4 cellular contexts compared by ENCODE assay signal in the genomic region with DNA sequence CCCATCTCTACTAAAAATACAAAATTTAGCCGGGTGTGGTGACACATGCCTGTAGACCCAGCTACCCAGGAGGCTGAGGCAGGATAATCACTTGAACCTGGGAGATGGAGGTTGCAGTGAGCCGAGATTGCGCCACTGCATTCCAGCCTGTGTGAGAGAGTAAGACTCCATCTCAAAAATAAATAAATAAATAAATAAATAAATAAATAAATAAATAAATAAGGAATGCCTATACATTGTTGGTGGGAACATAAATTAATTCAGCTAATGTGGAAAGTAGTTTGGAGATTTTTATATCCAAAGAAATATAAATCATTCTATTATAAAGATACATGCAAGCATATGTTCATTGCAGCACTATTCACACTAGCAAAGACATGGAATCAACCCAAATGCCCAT. TPM values are rescaled to one million over a fixed set of nuclear protein-coding genes. Genes with fewer than 3 reads are reported as not detected.
"Had no signal": no experiment of that assay in that cellular context is flagged by ENCODE, and none has a peak within 500 bp of the region (broad histone marks: within the 10 kb centered on the region; RNA-seq: fewer than 3 reads in every experiment).

No MANE protein-coding gene starts in this region.

RNA-seq across cellular contexts. Expression of gene CASP12, which starts 35.8 kb away (rescaled TPM):
- total RNA-seq: activated CD8-positive, alpha-beta T cell treated with anti-CD3 and anti-CD28 coated beads for 36 hours; activated naive CD4-positive, alpha-beta T cell treated with anti-CD3 and anti-CD28 coated beads for 36 hours; foreskin keratinocyte; kidney epithelial cell had no signal
- polyA plus RNA-seq: foreskin keratinocyte had no signal
